8 cellular contexts compared by ENCODE assay signal in genomic region chr16:81798311-81799137, GRCh38. TPM values are rescaled to one million over a fixed set of nuclear protein-coding genes. Genes with fewer than 3 reads are reported as not detected.
A peak's percentile ranks its signal among the peaks of the same experiment; 100 is the strongest.
DNase-seq lines count a peak whose midpoint lies in the region; ATAC-seq and TF ChIP-seq lines count a peak whose summit lies in the region.

No MANE protein-coding gene starts in this region.

- no peak for TF ChIP-seq POLR2A in adrenal gland (IDR thresholded peaks at IDR 0.05)

- H3K4me1 ChIP-seq in adrenal gland (replicated peaks in 1 of 2) = peaks cover 0 to 10% of the 10 kb centered on the region in 2 donors

- peak; percentile 71 for DNase-seq in GM13977 (ENCODE audit: low spot score)
- DNase-seq in activated naive CD8-positive, alpha-beta T cell treated with anti-CD3 and anti-CD28 coated beads, Interleukin-2, amount 50 U/mL, for 24 hours = peak; percentile 49
- DNase-seq in GM19240 (ENCODE audit: insufficient read length, low spot score) = no peak
- DNase-seq in left lobe of liver (ENCODE audit: low spot score) = no peak
- no peak for DNase-seq in adrenal gland
- DNase-seq in HUDEP-2 (lab: John Stamatoyannopoulos, UW; ENCODE audit: unreplicated experiment in 76 of 76) = no peak

- TF ChIP-seq CTCF in GM13977 (IDR thresholded peaks at IDR 0.05; ENCODE audit: extremely low read depth, insufficient read depth, missing control alignments) (no peak), adrenal gland (IDR thresholded peaks at IDR 0.05) (no peak)

- in situ Hi-C loops in GM13977 (cut with MboI; ENCODE audit: low pct_unique_long_range_greater_than_20kb, low sequenced_read_pairs, unreplicated experiment) = no loop called here

- no peaks in the 10 kb centered on the region for H3K27me3 Mint-ChIP-seq in activated naive CD8-positive, alpha-beta T cell treated with anti-CD3 and anti-CD28 coated beads, Interleukin-2, amount 50 U/mL, for 24 hours

- H3K36me3 ChIP-seq in adrenal gland (replicated peaks in 1 of 2) = no peaks in the 10 kb centered on the region

- ATAC-seq in GM21423 (IDR thresholded peaks at IDR 0.05; ENCODE audit: unreplicated experiment) = peak; percentile 59
- ATAC-seq in HG03575 (IDR thresholded peaks at IDR 0.05; ENCODE audit: extremely low read depth, insufficient number of reproducible peaks, low FRiP score, unreplicated experiment) = peak; percentile 40
- ATAC-seq in activated naive CD8-positive, alpha-beta T cell treated with anti-CD3 and anti-CD28 coated beads, Interleukin-2, amount 50 U/mL, for 24 hours = peak; percentile 64
- ATAC-seq in left lobe of liver = no peak

- WGBS in adrenal gland, 4 donors = 56 to 63% (median 62%) methylated on average over 13 to 14 of the region's 14 CpGs

- H3K27ac Mint-ChIP-seq in activated naive CD8-positive, alpha-beta T cell treated with anti-CD3 and anti-CD28 coated beads, Interleukin-2, amount 50 U/mL, for 24 hours = peak overlapping the region; percentile 91

- intact Hi-C loops in adrenal gland (cut with DNase I) = no loop called here

- no peak overlapping the region for H3K4me3 ChIP-seq in adrenal gland

- H3K9me3 Mint-ChIP-seq in activated naive CD8-positive, alpha-beta T cell treated with anti-CD3 and anti-CD28 coated beads, Interleukin-2, amount 50 U/mL, for 24 hours = no peaks in the 10 kb centered on the region

- H3K9me3 ChIP-seq in adrenal gland (replicated peaks in 1 of 3) = no peaks in the 10 kb centered on the region

- H3K27me3 ChIP-seq in adrenal gland = no peaks in the 10 kb centered on the region

- peaks cover 2% of the 10 kb centered on the region for H3K36me3 Mint-ChIP-seq in activated naive CD8-positive, alpha-beta T cell treated with anti-CD3 and anti-CD28 coated beads, Interleukin-2, amount 50 U/mL, for 24 hours (ENCODE audit: low read depth)

- no peak overlapping the region for H3K27ac ChIP-seq in adrenal gland

- H3K4me3 Mint-ChIP-seq in activated naive CD8-positive, alpha-beta T cell treated with anti-CD3 and anti-CD28 coated beads, Interleukin-2, amount 50 U/mL, for 24 hours = peak overlapping the region; percentile 65

- peaks cover 36% of the 10 kb centered on the region for H3K4me1 Mint-ChIP-seq in activated naive CD8-positive, alpha-beta T cell treated with anti-CD3 and anti-CD28 coated beads, Interleukin-2, amount 50 U/mL, for 24 hours

RNA-seq across cellular contexts. Expression of gene PLCG2, which starts 19.4 kb away (rescaled TPM):
- 12.1 TPM for total RNA-seq in left lobe of liver
- 10 to 100 TPM in 5 of 8 donors, 1 to 10 TPM in 3; 4.8 to 47.2 (median 10.9) TPM for total RNA-seq in adrenal gland
- 10 to 100 TPM in 1 of 3 donors, 1 to 10 TPM in 2; 5.1 to 47.6 (median 8.3) TPM for polyA plus RNA-seq in adrenal gland

Comparison
In these comparisons a context has a peak if more than half of its experiments do, and no peak if none do; other contexts are left out.
1. DNase-seq: peak in GM13977 (single experiment) and activated naive CD8-positive, alpha-beta T cell treated with anti-CD3 and anti-CD28 coated beads, Interleukin-2, amount 50 U/mL, for 24 hours (single experiment); none in GM19240 (single experiment), left lobe of liver (single experiment), adrenal gland (0 of 7) and HUDEP-2 (0 of 76).